10 cellular contexts compared by ENCODE assay signal in genomic region chr9:134215709-134216448, GRCh38. TPM values are rescaled to one million over a fixed set of nuclear protein-coding genes. Genes with fewer than 3 reads are reported as not detected.
DNase-seq lines count a peak whose midpoint lies in the region; ATAC-seq and TF ChIP-seq lines count a peak whose summit lies in the region.
"Had no signal": no experiment of that assay in that cellular context is flagged by ENCODE, and none has a peak within 500 bp of the region (broad histone marks: within the 10 kb centered on the region; RNA-seq: fewer than 3 reads in every experiment).

No MANE protein-coding gene starts in this region.

- DNase-seq in CMK (ENCODE audit: low read depth) (peak; percentile 55), RPMI8226 (peak; percentile 30), fibroblast of villous mesenchyme (ENCODE audit: low read depth) (peak; percentile 87), omental fat pad (ENCODE audit: low spot score) (peak; percentile 16), D341Med (ENCODE audit: low spot score) (no peak), SW480 (ENCODE audit: low spot score) (no peak), HCEC 1CT (no peak)
- DNase-seq: DND-41, NCI-H2081 had no signal

- ATAC-seq in omental fat pad (ENCODE audit: low FRiP score) (no peak), HG02938 (IDR thresholded peaks at IDR 0.05; ENCODE audit: unreplicated experiment) (no peak)

- no peak overlapping the region for H3K4me3 ChIP-seq in fibroblast of villous mesenchyme (ENCODE audit: low read depth, low read length)

- no peak for TF ChIP-seq CTCF in fibroblast of villous mesenchyme (IDR thresholded peaks at IDR 0.05; ENCODE audit: insufficient read depth, low read depth, low read length)
- TF ChIP-seq CTCF in omental fat pad (IDR thresholded peaks at IDR 0.05), result no peak

RNA-seq across cellular contexts. Expression of gene RNU6ATAC, which starts 51.5 kb away (rescaled TPM):
- total RNA-seq in fibroblast of villous mesenchyme (not detected in 2 replicates), omental fat pad (not detected)

Comparison
In these comparisons a context has a peak if more than half of its experiments do, and no peak if none do; other contexts are left out.
1. DNase-seq: peak in CMK (single experiment), RPMI8226 (single experiment), fibroblast of villous mesenchyme (single experiment) and omental fat pad (single experiment); none in D341Med (single experiment), SW480 (single experiment) and HCEC 1CT (single experiment).